ENCODE assay signal across 25 cellular contexts in the genomic region with DNA sequence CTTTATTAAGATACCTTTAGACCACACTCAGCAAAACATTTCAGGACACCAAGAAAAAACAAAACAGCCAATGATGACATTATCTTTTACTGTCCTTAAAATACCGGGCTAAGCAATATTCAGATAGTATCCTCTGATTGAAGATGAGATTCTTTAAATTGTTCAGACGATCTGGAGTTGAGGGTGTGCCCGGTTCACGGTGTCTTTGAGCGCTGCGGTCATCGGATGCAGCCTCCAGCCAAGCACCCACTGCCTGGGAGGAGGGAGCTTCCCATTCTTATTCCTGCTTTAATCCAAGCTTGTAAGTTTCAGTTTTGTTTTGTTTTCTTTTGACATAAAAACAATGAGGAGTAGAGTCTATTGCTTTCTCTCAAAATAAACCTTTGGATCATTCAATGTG. TPM values are rescaled to one million over a fixed set of nuclear protein-coding genes. Genes with fewer than 3 reads are reported as not detected.
"Had no signal": no experiment of that assay in that cellular context is flagged by ENCODE, and none has a peak within 500 bp of the region (broad histone marks: within the 10 kb centered on the region; RNA-seq: fewer than 3 reads in every experiment).

No MANE protein-coding gene starts in this region.

- H3K4me1 Mint-ChIP-seq: activated naive CD4-positive, alpha-beta T cell treated with anti-CD3 and anti-CD28 coated beads, Interleukin-2, amount 50 U/mL, for 24 hours; naive B cell; neural crest cell; T-cell had no signal

- H3K27me3 Mint-ChIP-seq: brain had no signal

- H3K36me3 ChIP-seq: sigmoid colon, spleen, thoracic aorta, upper lobe of left lung had no signal

- H3K4me3 ChIP-seq: hepatocyte, mucosa of descending colon, sigmoid colon, thoracic aorta had no signal

- DNase-seq: activated CD4-positive, alpha-beta T cell treated with anti-CD3 and anti-CD28 coated beads for 1 hour; activated CD4-positive, alpha-beta T cell treated with anti-CD3 and anti-CD28 coated beads, Interleukin-2, amount 50 U/mL, for 1 hour; activated CD8-positive, alpha-beta T cell treated with anti-CD3 and anti-CD28 coated beads, Interleukin-2, amount 10 ng/mL, durations not matched to agents 7 days and 5 days; activated gamma-delta T cell treated with Interleukin-2 at 50 U/mL for 16 hours; aorta; erythroblast; foreskin keratinocyte; left cardiac atrium; mesendoderm; mucosa of descending colon; naive B cell; posterior cingulate gyrus; sigmoid colon; spleen; stimulated activated CD4-positive, alpha-beta T cell treated with anti-CD3 and anti-CD28 coated beads, Interleukin-4, amount 100 ng/mL, for 1 hour; stimulated activated naive CD4-positive, alpha-beta T cell; T-cell; upper lobe of left lung had no signal

- H3K27ac ChIP-seq: foreskin keratinocyte, hepatocyte, sigmoid colon, spleen, thoracic aorta, upper lobe of left lung had no signal

- H3K36me3 Mint-ChIP-seq: activated naive CD4-positive, alpha-beta T cell treated with anti-CD3 and anti-CD28 coated beads, Interleukin-2, amount 50 U/mL, for 24 hours; brain; naive B cell; T-cell had no signal

- H3K4me1 ChIP-seq: foreskin keratinocyte, sigmoid colon, upper lobe of left lung had no signal

- H3K79me2 ChIP-seq: hepatocyte had no signal

- H3K4me3 Mint-ChIP-seq: activated CD8-positive, alpha-beta T cell treated with anti-CD3 and anti-CD28 coated beads, Interleukin-2, amount 10 ng/mL, durations not matched to agents 7 days and 5 days; activated naive CD4-positive, alpha-beta T cell treated with anti-CD3 and anti-CD28 coated beads, Interleukin-2, amount 50 U/mL, for 24 hours; activated T-helper 1 cell treated with anti-CD3 and anti-CD28 coated beads, Interleukin-12 subunit alpha, Interleukin-12 subunit beta, Interleukin-2, Interleukin-4 antibody, amounts not matched to agents 30 ng/mL and 10 ng/mL and 1 ng/mL, durations not matched to agents 14 hours and 24 hours and 36 hours; naive B cell; neural crest cell; T-cell; T-helper 2 cell treated with Interferon-gamma antibody and Interleukin-4, amounts not matched to agents 5 μg/mL and 100 μg/mL, for 36 hours had no signal

- H3K27me3 ChIP-seq: foreskin keratinocyte, hepatocyte, sigmoid colon, upper lobe of left lung had no signal

- H3K9me3 ChIP-seq: mucosa of descending colon, sigmoid colon, spleen, thoracic aorta, upper lobe of left lung had no signal

- H2AFZ ChIP-seq: hepatocyte had no signal

- H3K27ac Mint-ChIP-seq: activated CD8-positive, alpha-beta T cell treated with anti-CD3 and anti-CD28 coated beads, Interleukin-2, amount 10 ng/mL, durations not matched to agents 7 days and 5 days; activated naive CD4-positive, alpha-beta T cell treated with anti-CD3 and anti-CD28 coated beads, Interleukin-2, amount 50 U/mL, for 24 hours; activated T-helper 1 cell treated with anti-CD3 and anti-CD28 coated beads, Interleukin-12 subunit alpha, Interleukin-12 subunit beta, Interleukin-2, Interleukin-4 antibody, amounts not matched to agents 30 ng/mL and 10 ng/mL and 1 ng/mL, durations not matched to agents 14 hours and 24 hours and 36 hours; naive B cell; T-cell; T-helper 2 cell treated with Interferon-gamma antibody and Interleukin-4, amounts not matched to agents 5 μg/mL and 100 μg/mL, for 36 hours had no signal

- H3K9me3 Mint-ChIP-seq: activated naive CD4-positive, alpha-beta T cell treated with anti-CD3 and anti-CD28 coated beads, Interleukin-2, amount 50 U/mL, for 24 hours; activated T-helper 1 cell treated with anti-CD3 and anti-CD28 coated beads, Interleukin-12 subunit alpha, Interleukin-12 subunit beta, Interleukin-2, Interleukin-4 antibody, amounts not matched to agents 30 ng/mL and 10 ng/mL and 1 ng/mL, durations not matched to agents 14 hours and 24 hours and 36 hours; neural crest cell; T-cell; T-helper 2 cell treated with Interferon-gamma antibody and Interleukin-4, amounts not matched to agents 5 μg/mL and 100 μg/mL, for 36 hours had no signal

- ATAC-seq: activated CD8-positive, alpha-beta T cell treated with anti-CD3 and anti-CD28 coated beads, Interleukin-2, amount 10 ng/mL, durations not matched to agents 7 days and 5 days; foreskin keratinocyte; left cardiac atrium; mucosa of descending colon; T-cell had no signal

- H3K4me2 ChIP-seq: hepatocyte had no signal

RNA-seq across cellular contexts. Expression of a gene that starts 14.1 kb away (rescaled TPM):
- total RNA-seq: activated T-helper 1 cell treated with anti-CD3 and anti-CD28 coated beads, Interleukin-12 subunit alpha, Interleukin-12 subunit beta, Interleukin-2, Interleukin-4 antibody, amounts not matched to agents 30 ng/mL and 10 ng/mL and 1 ng/mL, durations not matched to agents 14 hours and 24 hours and 36 hours had no signal

RNA-seq across cellular contexts. Expression of a gene that starts 49.6 kb away (rescaled TPM):
- total RNA-seq: activated T-helper 1 cell treated with anti-CD3 and anti-CD28 coated beads, Interleukin-12 subunit alpha, Interleukin-12 subunit beta, Interleukin-2, Interleukin-4 antibody, amounts not matched to agents 30 ng/mL and 10 ng/mL and 1 ng/mL, durations not matched to agents 14 hours and 24 hours and 36 hours had no signal
